In the genomic region with DNA sequence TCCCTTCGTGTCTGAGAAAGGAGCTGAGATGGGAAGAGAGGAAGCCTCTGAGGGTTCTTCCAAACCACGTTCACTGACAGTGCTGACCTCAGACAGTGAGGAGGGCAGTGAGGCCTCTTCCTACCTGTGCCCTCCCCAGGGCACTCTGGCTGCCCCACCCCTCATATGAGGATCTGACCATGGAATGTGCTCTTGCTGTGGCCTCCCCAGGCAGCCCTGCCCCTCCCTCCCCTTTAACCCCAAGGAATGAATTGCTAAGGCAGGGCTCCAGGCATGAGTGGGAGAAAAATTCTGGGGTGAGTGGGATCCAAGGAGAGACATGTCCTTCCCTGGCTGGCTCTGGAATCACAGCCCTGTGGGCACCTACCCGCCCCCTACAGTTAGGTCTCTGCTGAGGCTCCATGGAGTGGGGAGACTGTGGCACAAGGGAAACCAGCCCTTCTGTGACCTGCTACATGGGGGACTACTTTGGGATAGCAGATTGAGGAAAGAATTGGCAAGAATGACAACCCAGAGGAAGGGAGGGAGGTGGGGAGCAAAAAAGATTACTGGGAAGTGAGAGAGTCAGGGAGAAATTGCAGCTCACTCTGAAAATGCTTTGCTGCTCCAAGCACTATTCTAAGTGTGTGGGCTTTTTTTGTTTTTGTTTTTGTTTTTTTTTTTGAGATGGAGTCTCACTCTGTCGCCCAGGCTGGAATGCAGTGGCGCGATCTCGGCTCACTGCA, we compare ENCODE assay signal across 1 cellular context.
TF ChIP-seq lines count a peak whose summit lies in the region.

No MANE protein-coding gene starts in this region.

TF ChIP-seq in IMR-90, 13 proteins besides CTCF, POLR2A, EP300 and RAD21:
- no peak for TF ChIP-seq FOS (IDR thresholded peaks at IDR 0.05; ENCODE audit: low read depth, low read length)
- TF ChIP-seq ELK1 (IDR thresholded peaks at IDR 0.05; ENCODE audit: borderline replicate concordance, low read depth, low read length) = no peak
- no peak for TF ChIP-seq MXI1 (IDR thresholded peaks at IDR 0.05; ENCODE audit: borderline replicate concordance, low read depth, low read length)
- TF ChIP-seq CEBPB (IDR thresholded peaks at IDR 0.05; ENCODE audit: low read depth, low read length) = no peak
- TF ChIP-seq SMC3 (IDR thresholded peaks at IDR 0.05; ENCODE audit: low read depth, low read length) = no peak
- no peak for TF ChIP-seq BHLHE40 (IDR thresholded peaks at IDR 0.05; ENCODE audit: low read depth, low read length)
- TF ChIP-seq CHD1 (IDR thresholded peaks at IDR 0.05; ENCODE audit: low read depth, low read length) = no peak
- no peak for TF ChIP-seq NFE2L2 (IDR thresholded peaks at IDR 0.05; ENCODE audit: low read depth, low read length)
- TF ChIP-seq MAFK (IDR thresholded peaks at IDR 0.05; ENCODE audit: low read depth, low read length) = no peak
- TF ChIP-seq USF2 (IDR thresholded peaks at IDR 0.05; ENCODE audit: low read depth, low read length) = no peak
- TF ChIP-seq RCOR1 (IDR thresholded peaks at IDR 0.05; ENCODE audit: insufficient replicate concordance, low read length) = no peak
- no peak for TF ChIP-seq MAZ (IDR thresholded peaks at IDR 0.05; ENCODE audit: borderline replicate concordance, low read depth, low read length)
- TF ChIP-seq RFX5 (IDR thresholded peaks at IDR 0.05; ENCODE audit: low read depth, low read length) = no peak
